Comparison of ENCODE assay signal across 8 cellular contexts in genomic region chrX:139932901-139933796, GRCh38. TPM values are rescaled to one million over a fixed set of nuclear protein-coding genes. Genes with fewer than 3 reads are reported as not detected.
A peak's percentile ranks its signal among the peaks of the same experiment; 100 is the strongest.
DNase-seq lines count a peak whose midpoint lies in the region; ATAC-seq and TF ChIP-seq lines count a peak whose summit lies in the region.

Gene ATP11C, minus strand, starts transcription at chrX:139933053. Its CDS starts 1,011 bp downstream, at chrX:139932042.

- H3K4me3 Mint-ChIP-seq in endothelial cell (ENCODE audit: unreplicated experiment), result peak within 1 kb of the TSS; percentile 92

- peak; percentile 75 for ATAC-seq in GM19035 (IDR thresholded peaks at IDR 0.05; ENCODE audit: unreplicated experiment)
- ATAC-seq in HG03342 (IDR thresholded peaks at IDR 0.05; ENCODE audit: unreplicated experiment), result peak; percentile 76

- H3K36me3 ChIP-seq in BJ (ENCODE audit: control insufficient read depth, insufficient read depth, low read length), result no peaks in the 10 kb centered on the region

- H3K27me3 Mint-ChIP-seq in endothelial cell (ENCODE audit: unreplicated experiment), result no peaks in the 10 kb centered on the region

- peaks cover 15% of the 10 kb centered on the region for H3K4me1 Mint-ChIP-seq in endothelial cell (ENCODE audit: unreplicated experiment)

- H3K9me3 Mint-ChIP-seq in endothelial cell (ENCODE audit: unreplicated experiment), result no peaks in the 10 kb centered on the region

- CTCF ChIA-PET in BJ (lab: Yijun Ruan, JAX), result no interaction called here

- DNase-seq in BJ (ENCODE audit: low read depth) (no peak), NCI-H82 treated with DMSO at 0.1 percent for 48 hours (lab: John Stamatoyannopoulos, UW; ENCODE audit: unreplicated experiment) (peak; percentile 33), endothelial cell (ENCODE audit: low spot score) (peak; percentile 74), middle frontal gyrus (ENCODE audit: extremely low spot score, low spot score) (peak; percentile 36)
- DNase-seq in activated CD8-positive, alpha-beta memory T cell treated with anti-CD3 and anti-CD28 coated beads, Interleukin-2, amount 50 U/mL, for 1 hour (ENCODE audit: extremely low read depth), result peak; percentile 45
- DNase-seq in stimulated activated CD8-positive, alpha-beta memory T cell treated with anti-CD3 and anti-CD28 coated beads, Interleukin-2, amount 100 ng/mL, for 1 hour (ENCODE audit: low read depth in 2 of 2), result peak; percentile 60 to 65

- TF ChIP-seq CTCF in BJ (IDR thresholded peaks at IDR 0.05; ENCODE audit: insufficient read depth, low read depth, low read length) (no peak), endothelial cell (IDR thresholded peaks at IDR 0.05; ENCODE audit: unreplicated experiment) (no peak)

- peak within 1 kb of the TSS; percentile 73 for H3K4me3 ChIP-seq in BJ (ENCODE audit: low read depth, low read length)

- H3K27me3 ChIP-seq in BJ (ENCODE audit: control insufficient read depth, insufficient read depth, low read length), result no peaks in the 10 kb centered on the region

- POLR2A ChIA-PET in BJ (lab: Charles Lee), result interaction anchor here (0.6 kb wide), 1 partner anchor 31 kb away, joined by 3 read pairs; no protein-coding TSS in a partner anchor

- no peak within 1 kb of the TSS for H3K27ac Mint-ChIP-seq in endothelial cell (ENCODE audit: unreplicated experiment)

- no peaks in the 10 kb centered on the region for H3K36me3 Mint-ChIP-seq in endothelial cell (ENCODE audit: low read depth, unreplicated experiment)

RNA-seq across cellular contexts. Expression of gene ATP11C, which starts in this region (rescaled TPM):
- polyA plus RNA-seq in BJ (2011; rRNA removed), result 7.7 and 21.1 TPM in 2 replicates
- polyA minus RNA-seq in BJ (2011; rRNA and poly(A)+ RNA removed), result 9.2 and 10.3 TPM in 2 replicates
- total RNA-seq in endothelial cell (ENCODE audit: unreplicated experiment), result 48.5 TPM
